ENCODE assay signal across 33 cellular contexts in genomic region chr4:108931926-108932325, GRCh38.
"Had no signal": no experiment of that assay in that cellular context is flagged by ENCODE, and none has a peak within 500 bp of the region (broad histone marks: within the 10 kb centered on the region; RNA-seq: fewer than 3 reads in every experiment).

No MANE protein-coding gene starts in this region.

- ATAC-seq: activated CD8-positive, alpha-beta T cell treated with anti-CD3 and anti-CD28 coated beads for 36 hours; activated naive CD4-positive, alpha-beta T cell treated with anti-CD3 and anti-CD28 coated beads, Interleukin-2, amount 50 U/mL, for 72 hours; activated T-cell treated with anti-CD3 and anti-CD28 coated beads, Interleukin-2, amount 50 U/mL, for 4 hours; activated T-cell treated with anti-CD3 and anti-CD28 coated beads, Interleukin-2, amount 50 U/mL, for 72 hours; activated T-helper 17 cell treated with anti-CD3 and anti-CD28 coated beads, Interleukin-2, amount 50 U/mL, for 72 hours; body of pancreas had no signal

- H3K27me3 ChIP-seq: adrenal gland, body of pancreas, brain microvascular endothelial cell, breast epithelium had no signal

- H3K4me3 ChIP-seq: adrenal gland, body of pancreas, breast epithelium had no signal

- DNase-seq: activated B cell treated with CpG ODN at 0.5 μM for 24 hours; activated CD4-positive, alpha-beta memory T cell treated with anti-CD3 and anti-CD28 coated beads for 36 hours; activated CD4-positive, alpha-beta T cell treated with anti-CD3 and anti-CD28 coated beads for 4 hours; activated CD4-positive, alpha-beta T cell treated with anti-CD3 and anti-CD28 coated beads, Interleukin-2, amount 10 ng/mL, durations not matched to agents 24 days and 14 days; activated CD4-positive, alpha-beta T cell treated with anti-CD3 and anti-CD28 coated beads, Interleukin-2, amount 50 U/mL, for 1 hour; activated CD4-positive, alpha-beta T cell treated with anti-CD3 and anti-CD28 coated beads, Interleukin-2, amount 50 U/mL, for 4 hours; activated CD4-positive, CD25-positive, alpha-beta regulatory T cell treated with anti-CD3 and anti-CD28 coated beads, Interleukin-2, amount 50 U/mL, for 72 hours; activated CD8-positive, alpha-beta memory T cell treated with anti-CD3 and anti-CD28 coated beads, Interleukin-2, amount 50 U/mL, for 4 hours; activated CD8-positive, alpha-beta T cell treated with anti-CD3 and anti-CD28 coated beads for 36 hours; activated effector memory CD4-positive, alpha-beta T cell treated with anti-CD3 and anti-CD28 coated beads, Interleukin-2, amount 50 U/mL, for 16 hours; activated gamma-delta T cell treated with Interleukin-2 at 50 U/mL for 16 hours; activated naive CD4-positive, alpha-beta T cell; activated naive CD4-positive, alpha-beta T cell treated with anti-CD3 and anti-CD28 coated beads for 36 hours; activated naive CD4-positive, alpha-beta T cell treated with anti-CD3 and anti-CD28 coated beads, Interleukin-2, amount 50 U/mL, for 16 hours; activated naive CD8-positive, alpha-beta T cell treated with anti-CD3 and anti-CD28 coated beads for 36 hours; activated T-cell treated with anti-CD3 and anti-CD28 coated beads for 4 hours; activated T-cell treated with anti-CD3 and anti-CD28 coated beads, Interleukin-2, amount 50 U/mL, for 1 hour; activated T-cell treated with anti-CD3 and anti-CD28 coated beads, Interleukin-2, amount 50 U/mL, for 4 hours; activated T-cell treated with anti-CD3 and anti-CD28 coated beads, Interleukin-2, amount 50 U/mL, for 72 hours; adrenal gland; amniotic stem cell; aorta; body of pancreas; brain microvascular endothelial cell; central memory CD4-positive, alpha-beta T cell; T-helper 1 cell; T-helper 2 cell; T-helper 9 cell; WERI-Rb-1 had no signal

- H3K4me1 ChIP-seq: adrenal gland, body of pancreas, breast epithelium had no signal

- H3K9me3 ChIP-seq: adrenal gland, body of pancreas, breast epithelium had no signal

- H3K27ac ChIP-seq: adrenal gland, body of pancreas, brain microvascular endothelial cell, breast epithelium, WERI-Rb-1 had no signal

- H3K36me3 ChIP-seq: adrenal gland, brain microvascular endothelial cell, breast epithelium, WERI-Rb-1 had no signal

- FAIRE-seq: astrocyte had no signal
